Comparison of ENCODE assay signal across 9 cellular contexts in the genomic region with DNA sequence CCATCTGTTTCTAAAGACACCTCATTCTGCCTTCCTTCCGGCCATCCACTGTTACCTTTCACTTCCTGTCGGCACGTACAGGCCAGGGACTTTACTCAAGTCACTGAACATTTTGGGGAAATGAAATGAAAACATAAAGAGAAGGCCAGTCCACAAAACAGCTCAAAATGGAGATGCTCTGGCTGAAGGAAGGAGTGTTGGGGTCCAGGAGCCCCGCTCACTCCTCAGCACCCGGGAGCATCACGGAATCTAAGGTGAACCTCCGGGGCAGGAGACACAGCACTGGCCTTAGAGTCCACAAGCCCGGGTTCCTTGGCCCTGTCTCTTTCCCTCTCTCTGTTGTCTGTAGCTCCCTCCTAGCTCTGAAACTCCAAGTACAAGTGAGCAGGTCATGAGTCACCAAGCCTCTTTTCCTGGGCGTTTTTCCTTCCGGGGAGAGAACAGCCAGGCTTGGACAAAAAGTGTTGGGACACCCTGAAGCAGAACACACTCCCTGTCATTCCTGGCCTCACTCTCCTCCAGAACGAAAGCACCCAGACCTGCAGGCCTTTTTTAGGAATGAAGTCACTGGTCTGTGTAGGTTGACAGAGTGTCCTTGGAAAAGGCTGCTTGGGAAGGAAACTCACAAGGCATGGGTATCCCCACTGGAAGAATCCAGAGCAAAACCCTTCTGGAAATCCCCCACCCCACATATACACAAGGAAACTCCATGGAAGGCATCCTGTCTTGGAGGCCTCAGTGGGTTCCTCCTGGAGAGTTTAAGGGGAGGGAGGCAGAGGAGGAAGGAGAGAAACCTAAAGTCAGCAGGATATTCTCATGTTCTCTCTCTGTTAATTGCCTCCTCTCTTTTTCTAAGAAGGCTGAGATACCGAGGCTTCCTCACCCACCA.
DNase-seq lines count a peak whose midpoint lies in the region; ATAC-seq lines count a peak whose summit lies in the region.
"Had no signal": no experiment of that assay in that cellular context is flagged by ENCODE, and none has a peak within 500 bp of the region (broad histone marks: within the 10 kb centered on the region; RNA-seq: fewer than 3 reads in every experiment).

No MANE protein-coding gene starts in this region.

- peak overlapping the region; percentile 89 for H3K9ac ChIP-seq in GM23248
- H3K9ac ChIP-seq in skeletal muscle tissue (ENCODE audit: low read depth in 1 of 3, low read length in 3 of 3): peak overlapping the region; percentile 48 to 65 (median 63)

- H3K4me1 Mint-ChIP-seq in CD8-positive, alpha-beta memory T cell: peaks cover 0 to 2% (median 2%) of the 10 kb centered on the region in 3 donors

- CTCF ChIA-PET in CD8-positive, alpha-beta memory T cell (lab: Charles Lee): no interaction called here

- no peaks in the 10 kb centered on the region for H3K27me3 ChIP-seq in GM23248 (replicated peaks; ENCODE audit: insufficient read depth)
- no peaks in the 10 kb centered on the region for H3K27me3 ChIP-seq in right cardiac atrium (ENCODE audit: control insufficient read depth, insufficient read depth)
- no peaks in the 10 kb centered on the region for H3K27me3 ChIP-seq in skeletal muscle tissue (ENCODE audit: control insufficient read depth in 3 of 3, insufficient read depth in 3 of 3, low read length in 3 of 3)
- H3K27me3 ChIP-seq in CD8-positive, alpha-beta memory T cell (ENCODE audit: insufficient read depth, low read length, poor library complexity, severe bottlenecking): no peaks in the 10 kb centered on the region

- in situ Hi-C loops in GM23248 (cut with MboI): no loop called here

- H3K27me3 Mint-ChIP-seq in CD8-positive, alpha-beta memory T cell: no peaks in the 10 kb centered on the region
- H3K27me3 Mint-ChIP-seq: activated naive CD4-positive, alpha-beta T cell treated with anti-CD3 and anti-CD28 coated beads, Interleukin-2, amount 50 U/mL, for 24 hours had no signal

- H3K9me2 ChIP-seq in GM23248 (ENCODE audit: insufficient read depth): no peaks in the 10 kb centered on the region

- WGBS in GM23248 (ENCODE audit: low coverage in 1 of 2, low lambda C conversion rate in 2 of 2, missing lambda C conversion rate in 2 of 2), 2 experiments: 1% methylated on average over 12 of the region's 12 CpGs
- 54% methylated on average over 12 of the region's 12 CpGs for WGBS in right cardiac atrium

- ATAC-seq in right cardiac atrium (peak; percentile 68 to 70), GM21786 (IDR thresholded peaks at IDR 0.05; ENCODE audit: unreplicated experiment) (no peak)

- peaks cover 78% of the 10 kb centered on the region for H3K4me1 ChIP-seq in GM23248 (ENCODE audit: insufficient read depth)
- H3K4me1 ChIP-seq in right cardiac atrium (ENCODE audit: control insufficient read depth, insufficient read depth, low read length): peaks cover 40% of the 10 kb centered on the region
- H3K4me1 ChIP-seq in skeletal muscle tissue (ENCODE audit: control insufficient read depth in 3 of 3, insufficient read depth in 3 of 3, low read length in 3 of 3): peaks cover 58 to 76% (median 62%) of the 10 kb centered on the region in 3 donors
- H3K4me1 ChIP-seq in CD8-positive, alpha-beta memory T cell (ENCODE audit: insufficient read depth, low read length): no peaks in the 10 kb centered on the region

- 0 out of 2 replicates have a peak, but pooled peaks cover 6% of the 10 kb centered on the region for H3K79me2 ChIP-seq in GM23248 (ENCODE audit: insufficient read depth)

- H3K4me2 ChIP-seq in GM23248 (ENCODE audit: unreplicated experiment): peak overlapping the region; percentile 67

- peak; percentile 96 for DNase-seq in GM23248
- peak; percentile 60 to 77 (median 75) for DNase-seq in right cardiac atrium
- DNase-seq in CD8-positive, alpha-beta memory T cell: no peak
- no peak for DNase-seq in NCI-H2029 treated with DMSO at 0.1 percent for 48 hours (lab: John Stamatoyannopoulos, UW)
- DNase-seq in NCI-H1436 treated with DMSO at 0.1 percent for 48 hours (lab: John Stamatoyannopoulos, UW): no peak

- peaks cover 61% of the 10 kb centered on the region for H3F3A ChIP-seq in GM23248 (ENCODE audit: insufficient read depth)

- peak overlapping the region in 1 of 8 donors; percentile 12 for H3K27ac Mint-ChIP-seq in CD8-positive, alpha-beta memory T cell
- H3K27ac Mint-ChIP-seq: activated naive CD4-positive, alpha-beta T cell treated with anti-CD3 and anti-CD28 coated beads, Interleukin-2, amount 50 U/mL, for 24 hours had no signal

- POLR2A ChIA-PET in CD8-positive, alpha-beta memory T cell (lab: Charles Lee): interaction anchor here (0.5 kb wide), 1 partner anchor 244 kb away, joined by 4 read pairs; no protein-coding TSS in a partner anchor

- H3K4me3 Mint-ChIP-seq in CD8-positive, alpha-beta memory T cell: no peak overlapping the region
- H3K4me3 Mint-ChIP-seq: activated naive CD4-positive, alpha-beta T cell treated with anti-CD3 and anti-CD28 coated beads, Interleukin-2, amount 50 U/mL, for 24 hours had no signal

- intact Hi-C loops in right cardiac atrium (cut with DNase I): loop anchor here in 1 of 4 donors (5.0 to 10.0 kb wide), 2 partner anchors 75 to 247 kb away; a partner anchor contains a TSS

- peaks cover 0 to 3% (median 0%) of the 10 kb centered on the region in 3 donors for H3K36me3 Mint-ChIP-seq in CD8-positive, alpha-beta memory T cell
- H3K36me3 Mint-ChIP-seq: activated naive CD4-positive, alpha-beta T cell treated with anti-CD3 and anti-CD28 coated beads, Interleukin-2, amount 50 U/mL, for 24 hours had no signal

- no peaks in the 10 kb centered on the region for H3K36me3 ChIP-seq in GM23248 (ENCODE audit: low read depth)
- no peaks in the 10 kb centered on the region for H3K36me3 ChIP-seq in skeletal muscle tissue (ENCODE audit: control insufficient read depth in 3 of 3, insufficient read depth in 3 of 3, low read length in 3 of 3)
- no peaks in the 10 kb centered on the region for H3K36me3 ChIP-seq in CD8-positive, alpha-beta memory T cell (ENCODE audit: insufficient read depth, low read length)

- no peaks in the 10 kb centered on the region for H3K9me3 ChIP-seq in GM23248 (ENCODE audit: low read depth)
- no peaks in the 10 kb centered on the region for H3K9me3 ChIP-seq in right cardiac atrium (ENCODE audit: control insufficient read depth, low read length)
- no peaks in the 10 kb centered on the region for H3K9me3 ChIP-seq in skeletal muscle tissue (ENCODE audit: control insufficient read depth in 3 of 3, low read length in 3 of 3)
- no peaks in the 10 kb centered on the region for H3K9me3 ChIP-seq in CD8-positive, alpha-beta memory T cell (ENCODE audit: low read length)

- H4K20me1 ChIP-seq in GM23248 (ENCODE audit: insufficient read depth): no peaks in the 10 kb centered on the region

- no peak overlapping the region for H2AFZ ChIP-seq in GM23248

- H3K27ac ChIP-seq in GM23248 (peak overlapping the region; percentile 99), angular gyrus (ENCODE audit: low read depth, low read length) (peak overlapping the region; percentile 64), right cardiac atrium (ENCODE audit: low read length) (peak overlapping the region; percentile 98), skeletal muscle tissue (ENCODE audit: low read depth, low read length) (peak overlapping the region; percentile 96)
- H3K27ac ChIP-seq in CD8-positive, alpha-beta memory T cell (ENCODE audit: low read depth, low read length): no peak overlapping the region

- H3K4me3 ChIP-seq in GM23248: peak overlapping the region; percentile 49
- no peak overlapping the region for H3K4me3 ChIP-seq in right cardiac atrium (ENCODE audit: low read length)
- peak overlapping the region in 1 of 3 donors; percentile 15 for H3K4me3 ChIP-seq in skeletal muscle tissue (ENCODE audit: low read length in 3 of 3)
- H3K4me3 ChIP-seq in CD8-positive, alpha-beta memory T cell (ENCODE audit: low read length): no peak overlapping the region

- no peaks in the 10 kb centered on the region for H3K9me3 Mint-ChIP-seq in CD8-positive, alpha-beta memory T cell
- H3K9me3 Mint-ChIP-seq: activated naive CD4-positive, alpha-beta T cell treated with anti-CD3 and anti-CD28 coated beads, Interleukin-2, amount 50 U/mL, for 24 hours had no signal

Comparison
In these comparisons a context has a peak if more than half of its experiments do, and no peak if none do; other contexts are left out.
1. DNase-seq: peak in GM23248 (single experiment) and right cardiac atrium (3 of 3); none in CD8-positive, alpha-beta memory T cell (0 of 5), NCI-H2029 treated with DMSO at 0.1 percent for 48 hours (single experiment) and NCI-H1436 treated with DMSO at 0.1 percent for 48 hours (single experiment).